2 cellular contexts compared by ENCODE assay signal in genomic region chr21:46137908-46138307, GRCh38.
TF ChIP-seq lines count a peak whose summit lies in the region.

No MANE protein-coding gene starts in this region.

TF ChIP-seq in WTC11, 78 proteins besides CTCF, POLR2A, EP300 and RAD21:
- TF ChIP-seq PREB (CRISPR knock-in tag; IDR thresholded peaks at IDR 0.05; ENCODE audit: borderline replicate concordance) (no peak), SMAD4 (CRISPR knock-in tag; IDR thresholded peaks at IDR 0.05) (no peak), GTF2I (CRISPR knock-in tag; conservative IDR thresholded peaks at IDR 0.05) (0 out of 2 replicates have a peak, but pooled peaks have one; percentile 26), PRDM15 (CRISPR knock-in tag; IDR thresholded peaks at IDR 0.05) (no peak), ZNF121 (CRISPR knock-in tag; IDR thresholded peaks at IDR 0.05) (peak; percentile 46; the same call in 1 of the 2 replicates), ZNF671 (CRISPR knock-in tag; IDR thresholded peaks at IDR 0.05) (no peak), ERG (CRISPR knock-in tag; IDR thresholded peaks at IDR 0.05) (no peak), SP1 (CRISPR knock-in tag; conservative IDR thresholded peaks at IDR 0.05) (no peak), TCF7 (CRISPR knock-in tag; IDR thresholded peaks at IDR 0.05; ENCODE audit: low read depth) (no peak), GRHL2 (CRISPR knock-in tag; IDR thresholded peaks at IDR 0.05; ENCODE audit: insufficient replicate concordance, severe bottlenecking) (no peak), ZNF416 (CRISPR knock-in tag; IDR thresholded peaks at IDR 0.05) (no peak), ZBTB43 (CRISPR knock-in tag; IDR thresholded peaks at IDR 0.05) (no peak), TP53 (CRISPR knock-in tag; IDR thresholded peaks at IDR 0.05) (no peak), EMX1 (CRISPR knock-in tag; IDR thresholded peaks at IDR 0.05) (no peak), ATF1 (CRISPR knock-in tag; IDR thresholded peaks at IDR 0.05) (no peak), NR3C1 (CRISPR knock-in tag; conservative IDR thresholded peaks at IDR 0.05; ENCODE audit: low read depth) (no peak), CBFB (CRISPR knock-in tag; IDR thresholded peaks at IDR 0.05; ENCODE audit: low read depth) (no peak)

TF ChIP-seq in HepG2, 621 proteins besides CTCF, POLR2A, EP300 and RAD21:
- TF ChIP-seq ZNF121 (CRISPR knock-in tag; IDR thresholded peaks at IDR 0.05) (peak; percentile 79), ZNF101 (CRISPR knock-in tag; IDR thresholded peaks at IDR 0.05; ENCODE audit: borderline replicate concordance, low read depth) (no peak), ZNF770 (CRISPR knock-in tag; IDR thresholded peaks at IDR 0.05) (peak; percentile 86)
